In the genomic region with DNA sequence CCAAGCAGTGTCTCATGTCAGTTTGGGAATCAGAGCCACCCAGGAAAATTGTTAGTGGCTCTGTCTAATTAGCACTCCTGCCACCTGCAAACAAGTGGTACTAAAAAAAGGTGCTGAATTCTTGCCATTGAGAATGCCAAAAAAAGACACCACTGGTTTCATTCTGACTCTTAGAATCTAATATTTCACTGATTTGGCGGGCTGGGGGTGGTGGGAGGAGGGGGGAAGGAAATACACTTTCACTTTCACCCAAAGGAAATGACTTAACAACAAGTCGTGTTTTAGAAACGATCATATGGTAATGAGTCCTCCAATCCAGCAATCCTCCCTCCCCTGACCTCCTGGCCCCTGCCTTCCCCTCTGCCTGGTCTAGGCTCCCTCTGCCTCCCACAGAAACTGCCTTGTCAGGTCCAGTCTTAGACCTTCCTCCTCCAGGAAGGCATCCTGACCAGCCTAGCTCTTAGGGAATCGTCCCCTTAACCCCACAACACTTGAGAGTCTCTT, we compare ENCODE assay signal across 8 cellular contexts. TPM values are rescaled to one million over a fixed set of nuclear protein-coding genes. Genes with fewer than 3 reads are reported as not detected.
DNase-seq lines count a peak whose midpoint lies in the region; ATAC-seq and TF ChIP-seq lines count a peak whose summit lies in the region.

No MANE protein-coding gene starts in this region.

- H3K27me3 ChIP-seq in PC-9 (ENCODE audit: insufficient read depth, low read depth) = no peaks in the 10 kb centered on the region

- no peak for TF ChIP-seq CTCF in PC-9 (conservative IDR thresholded peaks at IDR 0.05)

- intact Hi-C loops in PC-9 (cut with micrococcal nuclease; ENCODE audit: unreplicated experiment) (loop anchor here (2.0 to 5.0 kb wide), 2 partner anchors 100 to 522 kb away; no protein-coding TSS in a partner anchor), left colon (cut with DNase I, micrococcal nuclease) (no loop called here)

- H2AFZ ChIP-seq in PC-9 = peak overlapping the region; percentile 79

- DNase-seq in PC-9 = peak; percentile 31 to 62
- no peak for DNase-seq in epithelial cell of prostate (ENCODE audit: low read depth, low spot score)
- no peak for DNase-seq in left colon
- no peak for DNase-seq in NCI-H2107 treated with DMSO at 0.1 percent for 48 hours (lab: John Stamatoyannopoulos, UW; ENCODE audit: unreplicated experiment)

- no peaks in the 10 kb centered on the region for H4K20me1 ChIP-seq in PC-9 (ENCODE audit: insufficient read depth)

- peaks cover 6% of the 10 kb centered on the region for H3K27me3 Mint-ChIP-seq in stimulated activated memory B cell treated with anti-CD40 and anti-IgM and Interleukin-4, amounts not matched to agents 10 μg/mL and 1 μg/mL and 100 μg/mL, for 72 hours

- CTCF ChIA-PET in PC-9 (lab: Charles Lee) = no interaction called here

- H3K9me3 Mint-ChIP-seq in stimulated activated memory B cell treated with anti-CD40 and anti-IgM and Interleukin-4, amounts not matched to agents 10 μg/mL and 1 μg/mL and 100 μg/mL, for 72 hours = no peaks in the 10 kb centered on the region

- peak overlapping the region; percentile 88 for H3K4me2 ChIP-seq in PC-9

- H3K4me1 Mint-ChIP-seq in stimulated activated memory B cell treated with anti-CD40 and anti-IgM and Interleukin-4, amounts not matched to agents 10 μg/mL and 1 μg/mL and 100 μg/mL, for 72 hours = peaks cover 29% of the 10 kb centered on the region

- H3K4me1 ChIP-seq in PC-9 (replicated peaks; ENCODE audit: insufficient read depth) = peaks cover 42% of the 10 kb centered on the region

- H3K9me2 ChIP-seq in PC-9 (ENCODE audit: insufficient read depth) = no peaks in the 10 kb centered on the region

- TSS peak; percentile 55 for BruUV-seq in PC-9 (replicated peaks; lab: Mats Ljungman, UMichigan)

- peak overlapping the region; percentile 56; the same call in 1 of the 2 replicates for H3K4me3 ChIP-seq in PC-9

- peak overlapping the region; percentile 66 for H3K4me3 Mint-ChIP-seq in stimulated activated memory B cell treated with anti-CD40 and anti-IgM and Interleukin-4, amounts not matched to agents 10 μg/mL and 1 μg/mL and 100 μg/mL, for 72 hours

- ATAC-seq in GM18909 (IDR thresholded peaks at IDR 0.05; ENCODE audit: poor library complexity, unreplicated experiment) (peak; percentile 46), HG02970 (IDR thresholded peaks at IDR 0.05; ENCODE audit: low FRiP score, unreplicated experiment) (peak; percentile 40), GM18873 (IDR thresholded peaks at IDR 0.05; ENCODE audit: low FRiP score, unreplicated experiment) (no peak), left colon (no peak)
- ATAC-seq in stimulated activated memory B cell treated with anti-CD40 and anti-IgM and Interleukin-4, amounts not matched to agents 10 μg/mL and 1 μg/mL and 100 μg/mL, for 72 hours = peak; percentile 44

- H3K9me3 ChIP-seq in PC-9 (ENCODE audit: insufficient read depth, low read depth) = no peaks in the 10 kb centered on the region

- no peaks in the 10 kb centered on the region for H3K36me3 ChIP-seq in PC-9 (ENCODE audit: low read depth)

- H3K79me2 ChIP-seq in PC-9 (ENCODE audit: low read depth) = no peaks in the 10 kb centered on the region

- H3F3A ChIP-seq in PC-9 (ENCODE audit: insufficient read depth, low read depth) = peaks cover 23% of the 10 kb centered on the region

- no peaks in the 10 kb centered on the region for H3K36me3 Mint-ChIP-seq in stimulated activated memory B cell treated with anti-CD40 and anti-IgM and Interleukin-4, amounts not matched to agents 10 μg/mL and 1 μg/mL and 100 μg/mL, for 72 hours

- POLR2A ChIA-PET in PC-9 (lab: Charles Lee; ENCODE audit: unreplicated experiment) = no interaction called here

- peak overlapping the region; percentile 83 for H3K27ac Mint-ChIP-seq in stimulated activated memory B cell treated with anti-CD40 and anti-IgM and Interleukin-4, amounts not matched to agents 10 μg/mL and 1 μg/mL and 100 μg/mL, for 72 hours

- H3K27ac ChIP-seq in PC-9 = peak overlapping the region; percentile 93
- H3K27ac ChIP-seq in epithelial cell of prostate = peak overlapping the region; percentile 67

RNA-seq across cellular contexts. Expression of a gene that starts 4.4 kb away (rescaled TPM):
- total RNA-seq in PC-9 (2021) = 3.1 and 3.4 TPM in 2 replicates
- 1 to 10 TPM; 2.9 to 4.6 TPM for total RNA-seq in left colon

Comparison
In these comparisons a context has a peak if more than half of its experiments do, and no peak if none do; other contexts are left out.
1. ATAC-seq: peak in GM18909 (single experiment), HG02970 (single experiment) and stimulated activated memory B cell treated with anti-CD40 and anti-IgM and Interleukin-4, amounts not matched to agents 10 μg/mL and 1 μg/mL and 100 μg/mL, for 72 hours (single experiment); none in GM18873 (single experiment) and left colon (single experiment).
2. DNase-seq: peak in PC-9 (2 of 2); none in epithelial cell of prostate (single experiment), left colon (0 of 2) and NCI-H2107 treated with DMSO at 0.1 percent for 48 hours (single experiment).